In the genomic region with DNA sequence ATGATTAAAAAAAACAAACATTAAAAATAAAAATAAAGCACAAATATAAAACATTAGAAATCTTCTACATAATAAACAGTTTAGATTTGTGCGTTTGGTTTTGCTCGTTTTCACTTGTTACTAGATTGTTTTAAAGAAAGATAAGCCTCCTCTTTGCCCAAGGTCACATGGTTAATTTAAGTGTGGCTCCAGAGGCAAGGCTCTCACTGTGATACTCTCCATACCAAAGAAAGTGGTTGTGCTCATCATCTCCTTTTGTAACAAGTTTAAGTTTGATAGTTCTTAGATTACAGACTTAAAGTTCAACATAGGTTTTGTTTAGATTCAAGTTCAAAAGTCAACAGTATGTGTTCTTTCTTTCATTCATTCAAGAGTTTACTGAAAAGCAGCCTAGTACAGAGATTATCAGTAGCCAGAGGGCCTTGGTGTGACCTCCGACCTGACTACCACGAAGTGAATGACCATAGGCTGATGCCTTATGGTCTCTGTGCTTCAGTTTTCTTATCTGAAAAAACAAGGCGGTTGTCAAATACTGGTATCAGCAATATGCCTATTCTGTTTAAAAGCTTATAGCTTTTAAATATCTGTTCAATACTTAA, we compare ENCODE assay signal across 27 cellular contexts.
"Had no signal": no experiment of that assay in that cellular context is flagged by ENCODE, and none has a peak within 500 bp of the region (broad histone marks: within the 10 kb centered on the region; RNA-seq: fewer than 3 reads in every experiment).

No MANE protein-coding gene starts in this region.

- H3K27me3 Mint-ChIP-seq: activated CD4-positive, alpha-beta T cell treated with anti-CD3 and anti-CD28 coated beads for 36 hours; activated CD8-positive, alpha-beta memory T cell treated with anti-CD3 and anti-CD28 coated beads, Interleukin-2, amount 10 ng/mL, durations not matched to agents 7 days and 5 days; activated naive CD8-positive, alpha-beta T cell; brain; naive thymus-derived CD4-positive, alpha-beta T cell; progenitor cell of endocrine pancreas; stimulated activated naive CD8-positive, alpha-beta T cell treated with anti-CD3 and anti-CD28 coated beads, Interleukin-15, Interleukin-2, amounts not matched to agents 100 ng/mL and 50 ng/mL, for 24 hours had no signal

- ATAC-seq: activated CD4-positive, alpha-beta T cell treated with anti-CD3 and anti-CD28 coated beads for 36 hours; activated CD8-positive, alpha-beta memory T cell treated with anti-CD3 and anti-CD28 coated beads, Interleukin-2, amount 10 ng/mL, durations not matched to agents 7 days and 5 days; activated CD8-positive, alpha-beta T cell treated with anti-CD3 and anti-CD28 coated beads, Interleukin-2, amount 10 ng/mL, durations not matched to agents 7 days and 5 days; activated T-cell treated with anti-CD3 and anti-CD28 coated beads, Interleukin-2, amount 50 U/mL, for 72 hours; esophagus mucosa; naive thymus-derived CD4-positive, alpha-beta T cell; stimulated activated effector memory CD8-positive, alpha-beta T cell treated with anti-CD3 and anti-CD28 coated beads, Interleukin-12 subunit alpha, Interleukin-12 subunit beta, amount 100 ng/mL, for 72 hours had no signal

- H3K9me3 Mint-ChIP-seq: activated T-cell treated with anti-CD3 and anti-CD28 coated beads, Interleukin-2, amount 50 U/mL, for 72 hours; brain; naive thymus-derived CD4-positive, alpha-beta T cell; stimulated activated effector memory CD8-positive, alpha-beta T cell treated with anti-CD3 and anti-CD28 coated beads, Interleukin-12 subunit alpha, Interleukin-12 subunit beta, amount 100 ng/mL, for 72 hours; stimulated activated naive CD8-positive, alpha-beta T cell treated with anti-CD3 and anti-CD28 coated beads, Interleukin-15, Interleukin-2, amounts not matched to agents 100 ng/mL and 50 ng/mL, for 24 hours had no signal

- H3K36me3 ChIP-seq: ovary, thoracic aorta had no signal

- DNase-seq: activated CD4-positive, alpha-beta T cell treated with anti-CD3 and anti-CD28 coated beads for 36 hours; activated CD4-positive, CD25-positive, alpha-beta regulatory T cell; activated CD8-positive, alpha-beta memory T cell treated with anti-CD3 and anti-CD28 coated beads, Interleukin-2, amount 10 ng/mL, durations not matched to agents 7 days and 5 days; activated CD8-positive, alpha-beta T cell treated with anti-CD3 and anti-CD28 coated beads, Interleukin-2, amount 10 ng/mL, durations not matched to agents 7 days and 5 days; activated naive CD4-positive, alpha-beta T cell treated with Interleukin-2 at 50 U/mL for 16 hours; activated T-cell treated with anti-CD3 and anti-CD28 coated beads for 4 hours; activated T-cell treated with anti-CD3 and anti-CD28 coated beads, Interleukin-2, amount 50 U/mL, for 72 hours; aorta; foreskin fibroblast; head of caudate nucleus; hippocampal formation; kidney; naive thymus-derived CD4-positive, alpha-beta T cell; ovary; right lobe of liver; stimulated activated CD4-positive, alpha-beta T cell treated with anti-CD3 and anti-CD28 coated beads, Interleukin-4, amount 100 ng/mL, for 24 hours; T-helper 9 cell; trophoblast cell had no signal

- H3K9me3 ChIP-seq: ovary, right lobe of liver, thoracic aorta had no signal

- H3K4me3 ChIP-seq: coronary artery, ovary, right lobe of liver, thoracic aorta had no signal

- H3K27ac Mint-ChIP-seq: activated CD4-positive, alpha-beta T cell treated with anti-CD3 and anti-CD28 coated beads for 36 hours; activated CD8-positive, alpha-beta T cell treated with anti-CD3 and anti-CD28 coated beads, Interleukin-2, amount 10 ng/mL, durations not matched to agents 7 days and 5 days; activated naive CD8-positive, alpha-beta T cell; activated T-cell treated with anti-CD3 and anti-CD28 coated beads, Interleukin-2, amount 50 U/mL, for 72 hours; brain; mesothelial cell of epicardium; progenitor cell of endocrine pancreas; stimulated activated effector memory CD8-positive, alpha-beta T cell treated with anti-CD3 and anti-CD28 coated beads, Interleukin-12 subunit alpha, Interleukin-12 subunit beta, amount 100 ng/mL, for 72 hours; stimulated activated naive CD8-positive, alpha-beta T cell treated with anti-CD3 and anti-CD28 coated beads, Interleukin-15, Interleukin-2, amounts not matched to agents 100 ng/mL and 50 ng/mL, for 24 hours had no signal

- H3K4me1 ChIP-seq: right lobe of liver had no signal

- H3K27me3 ChIP-seq: ovary, right lobe of liver had no signal

- H3K4me3 Mint-ChIP-seq: activated CD4-positive, alpha-beta T cell treated with anti-CD3 and anti-CD28 coated beads for 36 hours; activated CD8-positive, alpha-beta memory T cell treated with anti-CD3 and anti-CD28 coated beads, Interleukin-2, amount 10 ng/mL, durations not matched to agents 7 days and 5 days; activated CD8-positive, alpha-beta T cell treated with anti-CD3 and anti-CD28 coated beads, Interleukin-2, amount 10 ng/mL, durations not matched to agents 7 days and 5 days; activated naive CD8-positive, alpha-beta T cell; activated T-cell treated with anti-CD3 and anti-CD28 coated beads, Interleukin-2, amount 50 U/mL, for 72 hours; brain; mesothelial cell of epicardium; naive thymus-derived CD4-positive, alpha-beta T cell; stimulated activated effector memory CD8-positive, alpha-beta T cell treated with anti-CD3 and anti-CD28 coated beads, Interleukin-12 subunit alpha, Interleukin-12 subunit beta, amount 100 ng/mL, for 72 hours; stimulated activated naive CD8-positive, alpha-beta T cell treated with anti-CD3 and anti-CD28 coated beads, Interleukin-15, Interleukin-2, amounts not matched to agents 100 ng/mL and 50 ng/mL, for 24 hours had no signal

- H3K4me1 Mint-ChIP-seq: activated CD4-positive, alpha-beta T cell treated with anti-CD3 and anti-CD28 coated beads for 36 hours; activated CD8-positive, alpha-beta memory T cell treated with anti-CD3 and anti-CD28 coated beads, Interleukin-2, amount 10 ng/mL, durations not matched to agents 7 days and 5 days; stimulated activated effector memory CD8-positive, alpha-beta T cell treated with anti-CD3 and anti-CD28 coated beads, Interleukin-12 subunit alpha, Interleukin-12 subunit beta, amount 100 ng/mL, for 72 hours had no signal
